Comparison of ENCODE assay signal across 8 cellular contexts in genomic region chr2:58448065-58448507, GRCh38.
A peak's percentile ranks its signal among the peaks of the same experiment; 100 is the strongest.
DNase-seq lines count a peak whose midpoint lies in the region; ATAC-seq and TF ChIP-seq lines count a peak whose summit lies in the region.

No MANE protein-coding gene starts in this region.

- ATAC-seq in Right ventricle myocardium inferior (peak; percentile 65), HG03097 (IDR thresholded peaks at IDR 0.05; ENCODE audit: low FRiP score, unreplicated experiment) (peak; percentile 54), heart left ventricle (peak in 2 of 4 donors; percentile 72 to 81), HG02610 (IDR thresholded peaks at IDR 0.05; ENCODE audit: unreplicated experiment) (no peak)

- H3K36me3 Mint-ChIP-seq in activated CD4-positive, alpha-beta memory T cell treated with anti-CD3 and anti-CD28 coated beads for 36 hours: no peaks in the 10 kb centered on the region

- peaks cover 11% of the 10 kb centered on the region for H3K27me3 Mint-ChIP-seq in activated CD4-positive, alpha-beta memory T cell treated with anti-CD3 and anti-CD28 coated beads for 36 hours

- CTCF ChIA-PET in activated CD4-positive, alpha-beta memory T cell treated with anti-CD3 and anti-CD28 coated beads for 36 hours (lab: Charles Lee): interaction anchor here (0.8 to 1.5 kb wide), 9 partner anchors 8 to 691 kb away, joined by 3 to 7 read pairs (median 3); no protein-coding TSS in a partner anchor

- intact Hi-C loops in Right ventricle myocardium inferior (cut with DNase I) (loop anchor here (5.0 to 10.0 kb wide), 2 partner anchors 541 to 683 kb away; no protein-coding TSS in a partner anchor), cardiac septum (cut with DNase I) (loop anchor here (5.0 to 10.0 kb wide), 2 partner anchors 541 to 683 kb away; no protein-coding TSS in a partner anchor), heart left ventricle (cut with DNase I) (loop anchor here in 9 of 10 donors (2.0 to 10.0 kb wide), 7 partner anchors 541 to 691 kb away; no protein-coding TSS in a partner anchor)
- intact Hi-C loops in activated CD4-positive, alpha-beta memory T cell treated with anti-CD3 and anti-CD28 coated beads for 36 hours (cut with micrococcal nuclease): loop anchor here (1.0 kb wide), 1 partner anchor 688 kb away; no protein-coding TSS in a partner anchor

- H3K9me3 ChIP-seq in heart left ventricle: no peaks in the 10 kb centered on the region

- no peak overlapping the region for H3K27ac ChIP-seq in heart left ventricle

- DNase-seq in Right ventricle myocardium inferior (ENCODE audit: missing footprints) (peak; percentile 66), cardiac septum (ENCODE audit: low spot score) (no peak), NCI-H2171 (lab: John Stamatoyannopoulos, UW) (peak; percentile 10), heart left ventricle (peak in 4 of 5 donors; percentile 14 to 48 (median 34)), putamen (ENCODE audit: low spot score) (peak; percentile 88)
- DNase-seq in activated CD4-positive, alpha-beta memory T cell treated with anti-CD3 and anti-CD28 coated beads for 36 hours: peak; percentile 50

- no peaks in the 10 kb centered on the region for H3K36me3 ChIP-seq in heart left ventricle

- no peak for TF ChIP-seq POLR2A in heart left ventricle (IDR thresholded peaks at IDR 0.05)

- 14 to 21% (median 16%) methylated on average over 6 of the region's 6 CpGs for WGBS in heart left ventricle, 4 donors

- no peaks in the 10 kb centered on the region for H3K9me3 Mint-ChIP-seq in activated CD4-positive, alpha-beta memory T cell treated with anti-CD3 and anti-CD28 coated beads for 36 hours

- H3K4me1 ChIP-seq in heart left ventricle: no peaks in the 10 kb centered on the region

- TF ChIP-seq CTCF in heart left ventricle (IDR thresholded peaks at IDR 0.05): peak in 9 of 12 donors; percentile 32 to 66 (median 41)

- no peak overlapping the region for H3K27ac Mint-ChIP-seq in activated CD4-positive, alpha-beta memory T cell treated with anti-CD3 and anti-CD28 coated beads for 36 hours

- no peaks in the 10 kb centered on the region for H3K4me1 Mint-ChIP-seq in activated CD4-positive, alpha-beta memory T cell treated with anti-CD3 and anti-CD28 coated beads for 36 hours (ENCODE audit: low read depth)

- H3K4me3 ChIP-seq in heart left ventricle: no peak overlapping the region

- H3K4me3 Mint-ChIP-seq in activated CD4-positive, alpha-beta memory T cell treated with anti-CD3 and anti-CD28 coated beads for 36 hours: no peak overlapping the region

- POLR2A ChIA-PET in activated CD4-positive, alpha-beta memory T cell treated with anti-CD3 and anti-CD28 coated beads for 36 hours (lab: Charles Lee): interaction anchor here (0.6 kb wide), 1 partner anchor 324 kb away, joined by 4 read pairs; no protein-coding TSS in a partner anchor

- H3K27me3 ChIP-seq in heart left ventricle: peaks cover 0 to 9% (median 0%) of the 10 kb centered on the region in 9 donors
